ENCODE assay signal across 35 cellular contexts in the genomic region with DNA sequence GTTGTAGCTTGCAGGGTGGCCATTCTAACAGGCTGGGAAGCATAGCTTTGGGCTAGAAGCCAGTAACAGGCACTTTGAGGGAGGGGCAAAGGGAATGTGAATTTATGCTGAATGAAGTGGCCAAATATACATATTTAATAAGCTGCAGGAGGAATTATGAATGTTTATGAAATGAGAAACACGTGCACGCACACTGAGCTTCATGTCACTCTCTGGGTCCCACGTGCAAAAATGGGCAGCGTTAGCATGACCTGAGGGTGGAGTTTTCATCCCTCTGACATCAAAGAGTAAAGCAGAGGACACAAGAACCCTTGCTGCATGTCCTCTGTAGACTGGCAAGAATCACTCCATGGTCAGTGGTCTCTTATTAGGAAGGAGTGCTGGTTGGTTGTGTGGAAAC.
"Had no signal": no experiment of that assay in that cellular context is flagged by ENCODE, and none has a peak within 500 bp of the region (broad histone marks: within the 10 kb centered on the region; RNA-seq: fewer than 3 reads in every experiment).

No MANE protein-coding gene starts in this region.

- DNase-seq: Karpas-422, Kasumi-1, MG63, MM.1S, MV-4-11, NCI-H1048, NCI-H1092, NCI-H1092 treated with DMSO at 0.1 percent for 48 hours, NCI-H1105, NCI-H1105 treated with DMSO at 0.1 percent for 48 hours, NCI-H1417, NCI-H1417 treated with DMSO at 0.1 percent for 48 hours, NCI-H1436, NCI-H1436 treated with DMSO at 0.1 percent for 48 hours, NCI-H146, NCI-H1694, NCI-H1694 treated with DMSO at 0.1 percent for 48 hours, NCI-H187, NCI-H187 treated with DMSO at 0.1 percent for 48 hours, NCI-H1930, NCI-H2029, NCI-H2029 treated with DMSO at 0.1 percent for 48 hours, NCI-H2081, NCI-H2081 treated with DMSO at 0.1 percent for 48 hours, NCI-H2107, NCI-H2171, NCI-H2171 treated with DMSO at 0.1 percent for 48 hours, NCI-H2227 treated with DMSO at 0.1 percent for 48 hours, NCI-H226, NCI-H345, NCI-H446, NCI-H446 treated with DMSO at 0.1 percent for 48 hours, NCI-H510A, NCI-H510A treated with DMSO at 0.1 percent for 48 hours, NCI-H524 had no signal

- H3K9me3 ChIP-seq: MG63 had no signal

- H3K36me3 ChIP-seq: MG63 had no signal

- H3K4me3 ChIP-seq: MG63 had no signal
